Comparison of ENCODE assay signal across 21 cellular contexts in genomic region chr4:109216085-109216696, GRCh38.
DNase-seq lines count a peak whose midpoint lies in the region; ATAC-seq, FAIRE-seq and TF ChIP-seq lines count a peak whose summit lies in the region.
"Had no signal": no experiment of that assay in that cellular context is flagged by ENCODE, and none has a peak within 500 bp of the region (broad histone marks: within the 10 kb centered on the region; RNA-seq: fewer than 3 reads in every experiment).

No MANE protein-coding gene starts in this region.

- H3K36me3 ChIP-seq in A673 (ENCODE audit: insufficient read depth, low read length, poor library complexity, severe bottlenecking), result no peaks in the 10 kb centered on the region
- H3K36me3 ChIP-seq in HEK293 (ENCODE audit: control insufficient read depth in 2 of 2, insufficient read depth in 1 of 2, low read length in 2 of 2), result no peaks in the 10 kb centered on the region
- H3K36me3 ChIP-seq in endothelial cell of umbilical vein (ENCODE audit: control insufficient read depth in 2 of 2, extremely low read depth in 1 of 2, insufficient read depth in 2 of 2, low read length in 2 of 2), result no peaks in the 10 kb centered on the region
- H3K36me3 ChIP-seq in tibial nerve, result no peaks in the 10 kb centered on the region
- H3K36me3 ChIP-seq: BLaER1, HAP-1 had no signal

- peaks cover 44% of the 10 kb centered on the region for H3K4me1 ChIP-seq in A673 (ENCODE audit: insufficient read depth, low read length, poor library complexity, severe bottlenecking)
- no peaks in the 10 kb centered on the region for H3K4me1 ChIP-seq in HEK293 (ENCODE audit: control insufficient read depth, insufficient read depth, low read length)
- peaks cover 29% of the 10 kb centered on the region for H3K4me1 ChIP-seq in endothelial cell of umbilical vein (ENCODE audit: control insufficient read depth, extremely low read depth, insufficient read depth, low read length)
- peaks cover 0 to 11% (median 0%) of the 10 kb centered on the region in 4 donors for H3K4me1 ChIP-seq in tibial nerve
- H3K4me1 ChIP-seq: BLaER1, HAP-1 had no signal

- H3K27me3 ChIP-seq in A673 (replicated peaks; ENCODE audit: insufficient read depth, low read depth, low read length, poor library complexity) (no peaks in the 10 kb centered on the region), endothelial cell of umbilical vein (ENCODE audit: control insufficient read depth in 2 of 2, insufficient read depth in 2 of 2, low read length in 2 of 2) (no peaks in the 10 kb centered on the region), tibial nerve (no peaks in the 10 kb centered on the region)
- H3K27me3 ChIP-seq: BLaER1 had no signal

- peak overlapping the region; percentile 88 for H3K27ac ChIP-seq in A673 (ENCODE audit: low read depth, low read length, poor library complexity, severe bottlenecking)
- no peak overlapping the region for H3K27ac ChIP-seq in HEK293 (ENCODE audit: extremely low read depth, low read depth, low read length)
- H3K27ac ChIP-seq in endothelial cell of umbilical vein (ENCODE audit: insufficient read depth, low read depth, low read length), result peak overlapping the region; percentile 91
- no peak overlapping the region for H3K27ac ChIP-seq in tibial nerve
- H3K27ac ChIP-seq: BLaER1, C4-2B had no signal

- FAIRE-seq in endothelial cell of umbilical vein (lab: Jason Lieb, UNC), result no peak
- FAIRE-seq: D721Med, GM12878, GM18507, H54 had no signal

- no peak for TF ChIP-seq POLR2A in endothelial cell of umbilical vein (IDR thresholded peaks at IDR 0.05; ENCODE audit: low read depth, low read length)
- no peak for TF ChIP-seq POLR2A in tibial nerve (IDR thresholded peaks at IDR 0.05)

- TF ChIP-seq CTCF in A673 (conservative IDR thresholded peaks at IDR 0.05; ENCODE audit: low read depth, low read length), result no peak
- no peak for TF ChIP-seq CTCF in HEK293 (tag by site-specific recombination; IDR thresholded peaks at IDR 0.05)
- no peak for TF ChIP-seq CTCF in endothelial cell of umbilical vein (IDR thresholded peaks at IDR 0.05; ENCODE audit: extremely low read depth in 1 of 2, insufficient read depth in 1 of 2, low read depth in 1 of 2, low read length in 2 of 2)
- no peak for TF ChIP-seq CTCF in nephron progenitor cell (IDR thresholded peaks at IDR 0.05)
- TF ChIP-seq CTCF in tibial nerve (IDR thresholded peaks at IDR 0.05), result no peak

- no peak for TF ChIP-seq EP300 in tibial nerve (IDR thresholded peaks at IDR 0.05)

- H3K36me3 Mint-ChIP-seq in nephron progenitor cell (ENCODE audit: low read depth), result no peaks in the 10 kb centered on the region
- no peaks in the 10 kb centered on the region for H3K36me3 Mint-ChIP-seq in naive thymus-derived CD8-positive, alpha-beta T cell
- H3K36me3 Mint-ChIP-seq: CD4-positive, CD25-positive, alpha-beta regulatory T cell; CD8-positive, alpha-beta memory T cell had no signal

- no peak for ATAC-seq in naive thymus-derived CD8-positive, alpha-beta T cell
- ATAC-seq: GM12878 had no signal

- no peaks in the 10 kb centered on the region for H3K9me3 Mint-ChIP-seq in nephron progenitor cell
- H3K9me3 Mint-ChIP-seq in naive thymus-derived CD8-positive, alpha-beta T cell, result no peaks in the 10 kb centered on the region
- H3K9me3 Mint-ChIP-seq: CD4-positive, CD25-positive, alpha-beta regulatory T cell; CD8-positive, alpha-beta memory T cell had no signal

- H3K4me1 Mint-ChIP-seq in nephron progenitor cell, result no peaks in the 10 kb centered on the region
- H3K4me1 Mint-ChIP-seq in naive thymus-derived CD8-positive, alpha-beta T cell, result no peaks in the 10 kb centered on the region
- H3K4me1 Mint-ChIP-seq: B cell; CD4-positive, CD25-positive, alpha-beta regulatory T cell; CD8-positive, alpha-beta memory T cell had no signal

- H4K20me1 ChIP-seq in endothelial cell of umbilical vein (replicated peaks; ENCODE audit: control insufficient read depth, extremely low read depth, insufficient read depth, low read length), result no peaks in the 10 kb centered on the region
- H4K20me1 ChIP-seq: BLaER1 had no signal

- intact Hi-C loops in A673 (cut with micrococcal nuclease; ENCODE audit: unreplicated experiment) (no loop called here), endothelial cell of umbilical vein (cut with micrococcal nuclease) (loop anchor here (5.0 to 10.0 kb wide), 3 partner anchors 76 to 189 kb away; no protein-coding TSS in a partner anchor)

- peak overlapping the region; percentile 10 for H3K27ac Mint-ChIP-seq in nephron progenitor cell
- no peak overlapping the region for H3K27ac Mint-ChIP-seq in naive thymus-derived CD8-positive, alpha-beta T cell
- H3K27ac Mint-ChIP-seq: B cell; CD4-positive, CD25-positive, alpha-beta regulatory T cell; CD8-positive, alpha-beta memory T cell had no signal

- no peak overlapping the region for H2AFZ ChIP-seq in endothelial cell of umbilical vein (ENCODE audit: low read depth, low read length)

- POLR2A ChIA-PET in A673 (lab: Charles Lee; ENCODE audit: low non-redundant PET), result no interaction called here
- POLR2A ChIA-PET in HEK293 (lab: Yijun Ruan, JAX), result no interaction called here
- POLR2A ChIA-PET in endothelial cell of umbilical vein (lab: Charles Lee), result no interaction called here
- POLR2A ChIA-PET in naive thymus-derived CD8-positive, alpha-beta T cell (lab: Charles Lee), result no interaction called here

- H3K4me3 Mint-ChIP-seq in nephron progenitor cell, result no peak overlapping the region
- H3K4me3 Mint-ChIP-seq in naive thymus-derived CD8-positive, alpha-beta T cell, result no peak overlapping the region
- H3K4me3 Mint-ChIP-seq: B cell; CD8-positive, alpha-beta memory T cell had no signal

- no peaks in the 10 kb centered on the region for H3K9me3 ChIP-seq in A673 (ENCODE audit: low read depth, low read length, poor library complexity, severe bottlenecking)
- H3K9me3 ChIP-seq in HEK293 (ENCODE audit: control insufficient read depth, insufficient read depth, low read depth, low read length), result no peaks in the 10 kb centered on the region
- H3K9me3 ChIP-seq in endothelial cell of umbilical vein (replicated peaks; ENCODE audit: control insufficient read depth, insufficient read depth, low read length), result no peaks in the 10 kb centered on the region
- no peaks in the 10 kb centered on the region for H3K9me3 ChIP-seq in tibial nerve
- H3K9me3 ChIP-seq: BLaER1, HAP-1 had no signal

- H3K9ac ChIP-seq in endothelial cell of umbilical vein (replicated peaks; ENCODE audit: extremely low read depth, insufficient read depth, low read length), result no peak overlapping the region
- H3K9ac ChIP-seq: BLaER1 had no signal

- H3K4me3 ChIP-seq in A673 (ENCODE audit: low read depth, low read length, poor library complexity, severe bottlenecking), result no peak overlapping the region
- H3K4me3 ChIP-seq in HEK293 (ENCODE audit: low read depth, low read length), result no peak overlapping the region
- no peak overlapping the region for H3K4me3 ChIP-seq in endothelial cell of umbilical vein (replicated peaks in 1 of 3; ENCODE audit: insufficient read depth in 1 of 3, low read depth in 1 of 3, low read length in 3 of 3)
- H3K4me3 ChIP-seq in tibial nerve, result no peak overlapping the region
- H3K4me3 ChIP-seq: BLaER1, GM12878, HAP-1 had no signal

- no peaks in the 10 kb centered on the region for H3K27me3 Mint-ChIP-seq in nephron progenitor cell (ENCODE audit: low read depth, poor library complexity)
- H3K27me3 Mint-ChIP-seq in naive thymus-derived CD8-positive, alpha-beta T cell, result peaks cover 0 to 9% (median 4%) of the 10 kb centered on the region in 5 donors
- H3K27me3 Mint-ChIP-seq: B cell had no signal

- BruUV-seq in A673 (replicated peaks; lab: Mats Ljungman, UMichigan) (no TSS peak), endothelial cell of umbilical vein (replicated peaks; lab: Mats Ljungman, UMichigan) (no TSS peak)

- H3K79me2 ChIP-seq in endothelial cell of umbilical vein (ENCODE audit: control insufficient read depth, insufficient read depth, low read length), result no peaks in the 10 kb centered on the region

- 91 to 96% methylated on average over 5 of the region's 5 CpGs for WGBS in tibial nerve, 2 donors

- H3K9me1 ChIP-seq in endothelial cell of umbilical vein (replicated peaks; ENCODE audit: control insufficient read depth, extremely low read depth, insufficient read depth, low read length), result no peaks in the 10 kb centered on the region

- peak; percentile 69 for DNase-seq in A673 (ENCODE audit: low spot score)
- no peak for DNase-seq in endothelial cell of umbilical vein (ENCODE audit: low read depth, low spot score)
- DNase-seq in nephron progenitor cell, result no peak
- DNase-seq in naive thymus-derived CD8-positive, alpha-beta T cell, result no peak
- DNase-seq in tibial nerve (ENCODE audit: low spot score in 2 of 2), result no peak
- DNase-seq: CD4-positive, CD25-positive, alpha-beta regulatory T cell; CD8-positive, alpha-beta memory T cell; DMS 273 treated with DMSO at 0.1 percent for 48 hours; DMS79; EL; GDM1; GOT3 had no signal

- CTCF ChIA-PET in A673 (lab: Charles Lee) (no interaction called here), HEK293 (lab: Yijun Ruan, JAX) (interaction anchor here (0.9 kb wide), 1 partner anchor 9 kb away, joined by 5 read pairs; no protein-coding TSS in a partner anchor), endothelial cell of umbilical vein (lab: Charles Lee) (no interaction called here)

- no peak overlapping the region for H3K4me2 ChIP-seq in endothelial cell of umbilical vein (ENCODE audit: insufficient read depth, low read length)
- H3K4me2 ChIP-seq: BLaER1 had no signal

- dilution Hi-C loops in endothelial cell of umbilical vein (cut with MboI; ENCODE audit: extremely low pct_ligation_motif_present, low sequenced_read_pairs), result no loop called here

TF ChIP-seq in endothelial cell of umbilical vein, 7 proteins besides CTCF, POLR2A, EP300 and RAD21:
- TF ChIP-seq MAX (IDR thresholded peaks at IDR 0.05; ENCODE audit: insufficient read depth, insufficient read length) (no peak), POLR2AphosphoS5 (IDR thresholded peaks at IDR 0.05; ENCODE audit: insufficient read depth, low read depth, low read length) (no peak), MYC (IDR thresholded peaks at IDR 0.05; ENCODE audit: low read depth, low read length) (no peak), JUN (IDR thresholded peaks at IDR 0.05; ENCODE audit: borderline replicate concordance, insufficient read depth, insufficient read length, low read depth) (no peak), FOS (IDR thresholded peaks at IDR 0.05; ENCODE audit: borderline replicate concordance, insufficient read depth, low read length) (no peak), GATA2 (IDR thresholded peaks at IDR 0.05; ENCODE audit: insufficient read depth, insufficient read length, low read depth, low read length) (no peak), EZH2 (IDR thresholded peaks at IDR 0.05; ENCODE audit: borderline replicate concordance, low read depth, low read length, severe bottlenecking) (no peak)

Comparison
In these comparisons a context has a peak if more than half of its experiments do, and no peak if none do; other contexts are left out.
1. H3K27ac ChIP-seq: peak in A673 (single experiment) and endothelial cell of umbilical vein (single experiment); none in HEK293 (single experiment) and tibial nerve (0 of 4).